In the genomic region with DNA sequence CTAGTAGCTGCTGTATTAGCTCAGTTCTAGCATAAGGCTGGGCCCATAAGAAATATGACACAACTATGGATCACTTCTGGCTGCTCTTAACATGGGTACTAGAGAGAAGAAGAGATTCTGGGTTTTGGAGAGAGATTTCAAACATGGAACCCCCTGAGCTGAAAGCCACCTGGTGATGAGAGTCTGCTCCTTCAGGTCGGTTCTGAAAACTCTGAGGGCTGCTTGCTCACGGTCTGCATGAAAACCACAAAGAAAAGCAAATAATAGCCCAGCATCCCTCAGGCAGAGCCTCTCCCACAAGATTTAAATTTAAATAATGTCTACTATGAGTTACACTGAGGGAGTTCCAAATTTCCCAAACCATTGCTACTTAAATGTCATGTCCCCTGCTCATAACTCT, we compare ENCODE assay signal across 15 cellular contexts.
A peak's percentile ranks its signal among the peaks of the same experiment; 100 is the strongest.
DNase-seq lines count a peak whose midpoint lies in the region; ATAC-seq and TF ChIP-seq lines count a peak whose summit lies in the region.
"Had no signal": no experiment of that assay in that cellular context is flagged by ENCODE, and none has a peak within 500 bp of the region (broad histone marks: within the 10 kb centered on the region; RNA-seq: fewer than 3 reads in every experiment).

No MANE protein-coding gene starts in this region.

- CTCF ChIA-PET in activated naive CD4-positive, alpha-beta T cell treated with anti-CD3 and anti-CD28 coated beads for 36 hours (lab: Charles Lee), result no interaction called here

- no peaks in the 10 kb centered on the region for H3K9me3 Mint-ChIP-seq in osteocyte (ENCODE audit: unreplicated experiment)
- H3K9me3 Mint-ChIP-seq in activated naive CD4-positive, alpha-beta T cell treated with anti-CD3 and anti-CD28 coated beads for 36 hours, result no peaks in the 10 kb centered on the region
- H3K9me3 Mint-ChIP-seq: CD4-positive, alpha-beta T cell had no signal

- peak; percentile 15 for TF ChIP-seq CTCF in astrocyte of the cerebellum (IDR thresholded peaks at IDR 0.05; ENCODE audit: low read depth, low read length, missing control alignments)
- peak; percentile 35 for TF ChIP-seq CTCF in osteocyte (IDR thresholded peaks at IDR 0.05)

- no peak overlapping the region for H3K4me3 Mint-ChIP-seq in osteocyte (ENCODE audit: unreplicated experiment)
- H3K4me3 Mint-ChIP-seq in activated naive CD4-positive, alpha-beta T cell treated with anti-CD3 and anti-CD28 coated beads for 36 hours, result no peak overlapping the region
- H3K4me3 Mint-ChIP-seq: B cell; CD4-positive, alpha-beta T cell; GM23338 had no signal

- H3K36me3 Mint-ChIP-seq in osteocyte (ENCODE audit: unreplicated experiment), result no peaks in the 10 kb centered on the region
- H3K36me3 Mint-ChIP-seq in activated naive CD4-positive, alpha-beta T cell treated with anti-CD3 and anti-CD28 coated beads for 36 hours (ENCODE audit: low read depth), result no peaks in the 10 kb centered on the region

- H3K4me3 ChIP-seq in astrocyte of the cerebellum (ENCODE audit: low read depth, low read length), result no peak overlapping the region
- H3K4me3 ChIP-seq: GM23338 had no signal

- H3K4me1 Mint-ChIP-seq in osteocyte (ENCODE audit: unreplicated experiment), result peaks cover 7% of the 10 kb centered on the region
- H3K4me1 Mint-ChIP-seq in activated naive CD4-positive, alpha-beta T cell treated with anti-CD3 and anti-CD28 coated beads for 36 hours (ENCODE audit: low read depth), result no peaks in the 10 kb centered on the region
- H3K4me1 Mint-ChIP-seq: B cell had no signal

- peak; percentile 15 for DNase-seq in HT1080 (ENCODE audit: low read depth)
- DNase-seq in NCI-H187 treated with DMSO at 0.1 percent for 48 hours (lab: John Stamatoyannopoulos, UW), result peak; percentile 45
- no peak for DNase-seq in astrocyte of the cerebellum (ENCODE audit: low read depth)
- DNase-seq in osteocyte (ENCODE audit: extremely low spot score, unreplicated experiment), result no peak
- DNase-seq in activated naive CD4-positive, alpha-beta T cell treated with anti-CD3 and anti-CD28 coated beads for 36 hours, result no peak
- no peak for DNase-seq in activated T-cell treated with anti-CD3 and anti-CD28 coated beads for 4 hours
- DNase-seq: C1 segment of cervical spinal cord; Calu3; CD4-positive, alpha-beta T cell; DND-41; GDM1; H7 had no signal

- no peak overlapping the region for H3K27ac Mint-ChIP-seq in osteocyte (ENCODE audit: unreplicated experiment)
- H3K27ac Mint-ChIP-seq in activated naive CD4-positive, alpha-beta T cell treated with anti-CD3 and anti-CD28 coated beads for 36 hours, result no peak overlapping the region
- H3K27ac Mint-ChIP-seq: B cell; CD4-positive, alpha-beta T cell; GM23338 had no signal

- ATAC-seq in HG03196 (IDR thresholded peaks at IDR 0.05; ENCODE audit: unreplicated experiment), result no peak
- ATAC-seq: GM23338 had no signal

- in situ Hi-C loops in astrocyte of the cerebellum (cut with HindIII; ENCODE audit: low sequenced_read_pairs), result no loop called here

- intact Hi-C loops in activated naive CD4-positive, alpha-beta T cell treated with anti-CD3 and anti-CD28 coated beads for 36 hours (cut with micrococcal nuclease), result no loop called here

- no peaks in the 10 kb centered on the region for H3K27me3 Mint-ChIP-seq in osteocyte (ENCODE audit: unreplicated experiment)
- peaks cover 12% of the 10 kb centered on the region for H3K27me3 Mint-ChIP-seq in activated naive CD4-positive, alpha-beta T cell treated with anti-CD3 and anti-CD28 coated beads for 36 hours (ENCODE audit: low read depth)

Comparison
In these comparisons a context has a peak if more than half of its experiments do, and no peak if none do; other contexts are left out.
1. DNase-seq: peak in HT1080 (single experiment) and NCI-H187 treated with DMSO at 0.1 percent for 48 hours (single experiment); none in astrocyte of the cerebellum (single experiment), osteocyte (single experiment), activated naive CD4-positive, alpha-beta T cell treated with anti-CD3 and anti-CD28 coated beads for 36 hours (single experiment) and activated T-cell treated with anti-CD3 and anti-CD28 coated beads for 4 hours (single experiment).